In genomic region chr1:25847929-25848328, GRCh38 we compare ENCODE assay signal across 20 cellular contexts. TPM values are rescaled to one million over a fixed set of nuclear protein-coding genes. Genes with fewer than 3 reads are reported as not detected.
"Had no signal": no experiment of that assay in that cellular context is flagged by ENCODE, and none has a peak within 500 bp of the region (broad histone marks: within the 10 kb centered on the region; RNA-seq: fewer than 3 reads in every experiment).

No MANE protein-coding gene starts in this region.

- H3K9me3 Mint-ChIP-seq: IgD-negative memory B cell had no signal

- H3K4me1 ChIP-seq: SJSA1 had no signal

- H3K27ac Mint-ChIP-seq: IgD-negative memory B cell had no signal

- H3K9me3 ChIP-seq: SJSA1 had no signal

- H3K27ac ChIP-seq: SJSA1, SK-N-MC had no signal

- DNase-seq: KBM-7, MV-4-11, NCI-H1048, NCI-H1105, NCI-H1417, NCI-H1436 treated with DMSO at 0.1 percent for 48 hours, NCI-H1694, NCI-H187 treated with DMSO at 0.1 percent for 48 hours, NCI-H2029 treated with DMSO at 0.1 percent for 48 hours, NCI-H2171 treated with DMSO at 0.1 percent for 48 hours, NCI-H345, NCI-H446 treated with DMSO at 0.1 percent for 48 hours, NCI-H510A treated with DMSO at 0.1 percent for 48 hours, NCI-H526, Right ventricle myocardium superior, RPMI8226, SIG-M5 had no signal

- H3K4me3 ChIP-seq: SJSA1, SK-N-MC had no signal

- H3K4me3 Mint-ChIP-seq: IgD-negative memory B cell had no signal

- H3K27me3 ChIP-seq: SJSA1 had no signal

- H3K27me3 Mint-ChIP-seq: IgD-negative memory B cell had no signal

RNA-seq across cellular contexts. Expression of gene AUNIP, which starts 11.3 kb away (rescaled TPM):
- polyA plus RNA-seq: IgD-negative memory B cell had no signal
